ENCODE assay signal across 27 cellular contexts in the genomic region with DNA sequence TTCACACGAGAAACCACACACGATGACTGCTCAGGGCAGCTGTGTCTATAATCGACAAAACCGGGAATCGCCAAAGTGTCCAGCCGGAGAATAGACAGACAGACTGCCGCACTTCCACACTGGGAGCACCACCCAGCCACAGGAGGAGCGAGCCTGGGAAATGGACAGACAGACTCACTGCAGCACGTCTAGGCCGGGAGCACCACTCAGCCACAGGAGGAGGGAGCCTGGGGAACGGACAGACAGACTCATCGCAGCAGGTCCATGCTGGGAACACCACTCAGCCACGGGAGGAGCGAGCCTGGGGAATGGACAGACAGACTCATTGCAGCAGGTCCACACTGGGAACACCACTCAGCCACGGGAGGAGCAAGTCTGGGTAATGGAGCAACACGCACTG.
"Had no signal": no experiment of that assay in that cellular context is flagged by ENCODE, and none has a peak within 500 bp of the region (broad histone marks: within the 10 kb centered on the region; RNA-seq: fewer than 3 reads in every experiment).

No MANE protein-coding gene starts in this region.

- H3K4me3 Mint-ChIP-seq: activated naive CD4-positive, alpha-beta T cell treated with anti-CD3 and anti-CD28 coated beads for 36 hours; activated naive CD8-positive, alpha-beta T cell treated with anti-CD3 and anti-CD28 coated beads, Interleukin-2, amount 10 ng/mL, durations not matched to agents 7 days and 5 days; activated T-cell treated with anti-CD3 and anti-CD28 coated beads, Interleukin-2, amount 50 U/mL, for 4 hours; mesothelial cell of epicardium; nephron; stimulated activated naive CD8-positive, alpha-beta T cell treated with anti-CD3 and anti-CD28 coated beads, Interleukin-15, Interleukin-2, amounts not matched to agents 100 ng/mL and 50 ng/mL, for 24 hours; T-cell; WTC11 had no signal

- H3K27ac Mint-ChIP-seq: activated naive CD4-positive, alpha-beta T cell treated with anti-CD3 and anti-CD28 coated beads for 36 hours; activated naive CD8-positive, alpha-beta T cell treated with anti-CD3 and anti-CD28 coated beads, Interleukin-2, amount 10 ng/mL, durations not matched to agents 7 days and 5 days; activated T-helper 2 cell treated with anti-CD3 and anti-CD28 coated beads, Interferon-gamma antibody, Interleukin-2, Interleukin-4, amounts not matched to agents 10 μg/mL and 5 μg/mL and 100 μg/mL, durations not matched to agents 14 hours and 24 hours and 36 hours; mesothelial cell of epicardium; nephron; stimulated activated naive CD8-positive, alpha-beta T cell treated with anti-CD3 and anti-CD28 coated beads, Interleukin-15, Interleukin-2, amounts not matched to agents 100 ng/mL and 50 ng/mL, for 24 hours; T-cell; WTC11 had no signal

- H3K36me3 ChIP-seq: cardiac muscle cell, neutrophil, pancreas, thyroid gland, uterus had no signal

- H3K36me3 Mint-ChIP-seq: activated naive CD8-positive, alpha-beta T cell treated with anti-CD3 and anti-CD28 coated beads, Interleukin-2, amount 10 ng/mL, durations not matched to agents 7 days and 5 days; mesothelial cell of epicardium; T-cell had no signal

- H3K27ac ChIP-seq: cardiac muscle cell, neutrophil, pancreas, psoas muscle, thyroid gland, uterus had no signal

- H3K27me3 ChIP-seq: cardiac muscle cell, neutrophil, thyroid gland, uterus had no signal

- DNase-seq: activated naive CD4-positive, alpha-beta T cell treated with anti-CD3 and anti-CD28 coated beads for 36 hours; activated naive CD8-positive, alpha-beta T cell treated with anti-CD3 and anti-CD28 coated beads, Interleukin-2, amount 10 ng/mL, durations not matched to agents 7 days and 5 days; activated T-cell treated with anti-CD3 and anti-CD28 coated beads, Interleukin-2, amount 50 U/mL, for 4 hours; amygdala; dermis blood vessel endothelial cell; effector CD8-positive, alpha-beta T cell; hippocampal formation; left ventricle myocardium superior; mammary epithelial cell; pancreas; psoas muscle; right cardiac atrium; stimulated activated CD4-positive, alpha-beta T cell treated with anti-CD3 and anti-CD28 coated beads, Interleukin-12 subunit alpha, Interleukin-12 subunit beta, amount 100 ng/mL, for 4 hours; stimulated activated CD4-positive, alpha-beta T cell treated with anti-CD3 and anti-CD28 coated beads, Interleukin-4, amount 100 ng/mL, for 4 hours; substantia nigra; T-cell; T-helper 9 cell; thyroid gland; uterus had no signal

- ATAC-seq: activated T-cell treated with anti-CD3 and anti-CD28 coated beads, Interleukin-2, amount 50 U/mL, for 4 hours; left ventricle myocardium superior; pancreas; T-cell; WTC11 had no signal

- H3K4me1 ChIP-seq: pancreas, psoas muscle, thyroid gland, uterus had no signal

- H3K27me3 Mint-ChIP-seq: activated naive CD8-positive, alpha-beta T cell treated with anti-CD3 and anti-CD28 coated beads, Interleukin-2, amount 10 ng/mL, durations not matched to agents 7 days and 5 days; stimulated activated naive CD8-positive, alpha-beta T cell treated with anti-CD3 and anti-CD28 coated beads, Interleukin-15, Interleukin-2, amounts not matched to agents 100 ng/mL and 50 ng/mL, for 24 hours had no signal

- H3K4me1 Mint-ChIP-seq: mesothelial cell of epicardium, nephron, WTC11 had no signal

- H3K4me3 ChIP-seq: cardiac muscle cell, pancreas, psoas muscle, thyroid gland, uterus had no signal

- H3K9me3 ChIP-seq: neutrophil, pancreas, psoas muscle, thyroid gland, uterus had no signal

- FAIRE-seq: frontal cortex, pancreas had no signal
